In the genomic region with DNA sequence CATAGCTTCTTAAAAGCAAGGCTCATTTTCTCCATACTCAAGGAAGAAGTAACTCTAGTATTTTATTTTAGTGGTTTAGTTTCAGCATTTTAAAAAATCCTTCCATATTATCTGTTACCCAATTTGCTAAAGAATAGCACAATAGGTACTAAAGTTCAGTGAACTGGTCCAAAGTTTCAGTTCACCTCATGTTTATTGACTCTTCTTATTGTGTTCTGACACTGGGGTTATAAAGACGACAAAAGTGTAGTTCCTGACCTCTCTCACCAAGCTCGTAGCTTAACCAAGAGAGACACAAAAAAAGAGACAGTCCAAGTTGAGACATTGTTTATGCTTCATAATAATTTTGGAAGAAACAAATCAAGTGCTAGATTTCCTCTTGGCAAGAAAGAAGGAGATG, we compare ENCODE assay signal across 13 cellular contexts. TPM values are rescaled to one million over a fixed set of nuclear protein-coding genes. Genes with fewer than 3 reads are reported as not detected.
DNase-seq lines count a peak whose midpoint lies in the region; ATAC-seq and TF ChIP-seq lines count a peak whose summit lies in the region.
"Had no signal": no experiment of that assay in that cellular context is flagged by ENCODE, and none has a peak within 500 bp of the region (broad histone marks: within the 10 kb centered on the region; RNA-seq: fewer than 3 reads in every experiment).

No MANE protein-coding gene starts in this region.

- H3K27me3 ChIP-seq in RWPE2 (ENCODE audit: insufficient read depth, poor library complexity, severe bottlenecking) (no peaks in the 10 kb centered on the region), transverse colon (no peaks in the 10 kb centered on the region), MM.1S (replicated peaks; ENCODE audit: insufficient read depth, low read length) (no peaks in the 10 kb centered on the region)

- H3K36me3 ChIP-seq in RWPE2 (ENCODE audit: low read depth) = 0 out of 2 replicates have a peak, but pooled peaks cover 7% of the 10 kb centered on the region
- H3K36me3 ChIP-seq in mucosa of descending colon (ENCODE audit: low read depth) = no peaks in the 10 kb centered on the region
- H3K36me3 ChIP-seq in transverse colon = no peaks in the 10 kb centered on the region
- no peaks in the 10 kb centered on the region for H3K36me3 ChIP-seq in MM.1S (replicated peaks; ENCODE audit: insufficient read depth, low read length)

- WGBS in transverse colon (ENCODE audit: low coverage in 1 of 2), 2 donors = 18 to 28% methylated on average over 2 of the region's 2 CpGs

- no peak overlapping the region for H3K4me2 ChIP-seq in MM.1S (ENCODE audit: low read depth, low read length)

- H3K9me2 ChIP-seq in MM.1S (replicated peaks; ENCODE audit: insufficient read depth, low read length) = no peaks in the 10 kb centered on the region

- no peaks in the 10 kb centered on the region for H4K20me1 ChIP-seq in MM.1S (ENCODE audit: insufficient read depth, low read length)

- TF ChIP-seq CTCF in RWPE2 (IDR thresholded peaks at IDR 0.05; ENCODE audit: poor library complexity, severe bottlenecking) (no peak), mucosa of descending colon (IDR thresholded peaks at IDR 0.05) (no peak), transverse colon (IDR thresholded peaks at IDR 0.05) (no peak), MM.1S (IDR thresholded peaks at IDR 0.05; ENCODE audit: low read length) (no peak)

- TF ChIP-seq POLR2A in transverse colon (IDR thresholded peaks at IDR 0.05) = no peak

- ATAC-seq in RWPE2 (ENCODE audit: low read depth) (no peak), left lobe of liver (peak; percentile 59), mucosa of descending colon (peak; percentile 77), GM19467 (IDR thresholded peaks at IDR 0.05; ENCODE audit: unreplicated experiment) (no peak), HG03097 (IDR thresholded peaks at IDR 0.05; ENCODE audit: low FRiP score, unreplicated experiment) (no peak)
- ATAC-seq: HCT116 had no signal

- no peaks in the 10 kb centered on the region for H3F3A ChIP-seq in MM.1S (ENCODE audit: insufficient read depth, low read length)

- peaks cover 22% of the 10 kb centered on the region for H3K4me1 ChIP-seq in RWPE2 (ENCODE audit: insufficient read depth, poor library complexity, severe bottlenecking)
- peaks cover 2% of the 10 kb centered on the region for H3K4me1 ChIP-seq in mucosa of descending colon (ENCODE audit: low read depth)
- H3K4me1 ChIP-seq in transverse colon = peaks cover 0 to 25% (median 1%) of the 10 kb centered on the region in 4 donors
- H3K4me1 ChIP-seq in MM.1S (ENCODE audit: low read length) = no peaks in the 10 kb centered on the region

- peaks cover 2% of the 10 kb centered on the region for H3K9me3 ChIP-seq in RWPE2 (ENCODE audit: severe bottlenecking)
- no peaks in the 10 kb centered on the region for H3K9me3 ChIP-seq in mucosa of descending colon
- H3K9me3 ChIP-seq in transverse colon = no peaks in the 10 kb centered on the region
- H3K9me3 ChIP-seq in MM.1S (replicated peaks; ENCODE audit: insufficient read depth, low read length) = no peaks in the 10 kb centered on the region

- H2AFZ ChIP-seq in MM.1S (ENCODE audit: low read length) = no peak overlapping the region
- H2AFZ ChIP-seq: GM23248 had no signal

- no peak overlapping the region for H3K9ac ChIP-seq in MM.1S (ENCODE audit: low read length)
- H3K9ac ChIP-seq: GM23248 had no signal

- H3K79me2 ChIP-seq in MM.1S (ENCODE audit: low read length) = no peaks in the 10 kb centered on the region

- H3K27ac ChIP-seq in RWPE2 (ENCODE audit: poor library complexity, severe bottlenecking) (peak overlapping the region; percentile 53), transverse colon (peak overlapping the region in 3 of 4 donors; percentile 36 to 51 (median 50)), MM.1S (ENCODE audit: low read length) (no peak overlapping the region)
- H3K27ac ChIP-seq: GM23248 had no signal

- intact Hi-C loops in mucosa of descending colon (cut with DNase I, micrococcal nuclease) (no loop called here), transverse colon (cut with DNase I; ENCODE audit: low total_unique reads) (no loop called here)

- DNase-seq in RWPE2 (ENCODE audit: low spot score) (no peak), left lobe of liver (ENCODE audit: low spot score) (no peak), mucosa of descending colon (no peak), transverse colon (no peak), MM.1S (no peak)
- DNase-seq: C1 segment of cervical spinal cord; CD4-positive, alpha-beta T cell; DND-41; GDM1; GM23248 had no signal

- in situ Hi-C loops in transverse colon (cut with MboI; ENCODE audit: low pct_ligation_motif_present in 1 of 4, low pct_unique_long_range_greater_than_20kb in 1 of 4, low sequenced_read_pairs in 3 of 4) = no loop called here

- no peak for TF ChIP-seq EP300 in transverse colon (IDR thresholded peaks at IDR 0.05; ENCODE audit: low read depth)

- H3K4me3 ChIP-seq in RWPE2 (ENCODE audit: severe bottlenecking) = no peak overlapping the region
- H3K4me3 ChIP-seq in mucosa of descending colon = no peak overlapping the region
- peak overlapping the region in 1 of 4 donors; percentile 3 for H3K4me3 ChIP-seq in transverse colon
- H3K4me3 ChIP-seq in MM.1S (ENCODE audit: low read length) = no peak overlapping the region
- H3K4me3 ChIP-seq: GM23248 had no signal

RNA-seq across cellular contexts. Expression of a gene that starts 40.8 kb away (rescaled TPM):
- total RNA-seq in left lobe of liver (82.2 TPM), mucosa of descending colon (100 to 1,000 TPM in 2 of 3 donors, 10 to 100 TPM in 1; 82.9 to 216 (median 143) TPM), transverse colon (100 to 1,000 TPM; 104 to 300 (median 229) TPM)

Comparison
In these comparisons a context has a peak if more than half of its experiments do, and no peak if none do; other contexts are left out.
1. ATAC-seq: peak in left lobe of liver (single experiment) and mucosa of descending colon (single experiment); none in RWPE2 (single experiment), GM19467 (single experiment) and HG03097 (single experiment).